Comparison of ENCODE assay signal across 17 cellular contexts in genomic region chr10:30330512-30331168, GRCh38. TPM values are rescaled to one million over a fixed set of nuclear protein-coding genes. Genes with fewer than 3 reads are reported as not detected.
A peak's percentile ranks its signal among the peaks of the same experiment; 100 is the strongest.
DNase-seq lines count a peak whose midpoint lies in the region; ATAC-seq, FAIRE-seq and TF ChIP-seq lines count a peak whose summit lies in the region.
"Had no signal": no experiment of that assay in that cellular context is flagged by ENCODE, and none has a peak within 500 bp of the region (broad histone marks: within the 10 kb centered on the region; RNA-seq: fewer than 3 reads in every experiment).

No MANE protein-coding gene starts in this region.

- TF ChIP-seq POLR2A in HepG2 (IDR thresholded peaks at IDR 0.05; ENCODE audit: insufficient read depth in 1 of 2, low read depth in 2 of 2, low read length in 2 of 2) (no peak), right lobe of liver (IDR thresholded peaks at IDR 0.05) (no peak), K562 (conservative IDR thresholded peaks at IDR 0.05) (no peak)

- H3K4me3 ChIP-seq in HepG2 (replicated peaks in 1 of 3; ENCODE audit: insufficient read depth in 1 of 3, low read depth in 2 of 3, low read length in 3 of 3), result no peak overlapping the region
- H3K4me3 ChIP-seq in right lobe of liver, result no peak overlapping the region
- H3K4me3 ChIP-seq in K562, result no peak overlapping the region
- H3K4me3 ChIP-seq in fibroblast of mammary gland (ENCODE audit: control insufficient read depth, low read depth, low read length), result no peak overlapping the region
- H3K4me3 ChIP-seq in psoas muscle, result no peak overlapping the region
- H3K4me3 ChIP-seq: BLaER1 treated with 17β-estradiol and CSF1 and Interleukin-3, amounts not matched to agents 10 nM and 100 nM had no signal

- TF ChIP-seq RAD21 in HepG2 (CRISPR knock-in tag; IDR thresholded peaks at IDR 0.05) (no peak), K562 (CRISPR knock-in tag; conservative IDR thresholded peaks at IDR 0.05 in 1 of 2, IDR thresholded peaks at IDR 0.05 in 1 of 2) (no peak)

- H4K20me1 ChIP-seq in HepG2 (ENCODE audit: insufficient read depth, low read length), result no peaks in the 10 kb centered on the region
- H4K20me1 ChIP-seq in K562 (replicated peaks; ENCODE audit: control insufficient read depth, insufficient read depth, low read length), result no peaks in the 10 kb centered on the region

- H3K79me2 ChIP-seq in HepG2 (ENCODE audit: insufficient read depth, low read length) (no peaks in the 10 kb centered on the region), K562 (ENCODE audit: control insufficient read depth, insufficient read depth, low read length) (peaks cover 37% of the 10 kb centered on the region)

- no peak overlapping the region for H2AFZ ChIP-seq in HepG2 (ENCODE audit: low read length)
- no peak overlapping the region for H2AFZ ChIP-seq in K562 (ENCODE audit: low read depth, low read length)

- H3K4me1 ChIP-seq in HepG2 (ENCODE audit: insufficient read depth, low read length) (no peaks in the 10 kb centered on the region), right lobe of liver (no peaks in the 10 kb centered on the region), K562 (replicated peaks in 1 of 2; ENCODE audit: control insufficient read depth in 2 of 2, insufficient read depth in 2 of 2, low read length in 2 of 2) (no peaks in the 10 kb centered on the region), psoas muscle (peaks cover 9% of the 10 kb centered on the region)

- H3K9me1 ChIP-seq in K562 (ENCODE audit: control insufficient read depth, insufficient read depth, low read length), result no peaks in the 10 kb centered on the region

- no TSS peak for BruUV-seq in HepG2 (replicated peaks; lab: Mats Ljungman, UMichigan)
- BruUV-seq in K562 (replicated peaks; lab: Mats Ljungman, UMichigan), result no TSS peak

- ATAC-seq in HepG2 (no peak), right lobe of liver (no peak), K562 (no peak), psoas muscle (peak; percentile 43 to 68 (median 60))

- DNase-seq in HepG2 (ENCODE audit: low spot score), result no peak
- DNase-seq in right lobe of liver, result no peak
- no peak for DNase-seq in K562 (ENCODE audit: extremely low read depth in 1 of 4, low spot score in 3 of 4)
- peak; percentile 19 for DNase-seq in fibroblast of mammary gland (ENCODE audit: low read depth)
- DNase-seq in psoas muscle, result no peak
- DNase-seq in MV-4-11 (lab: John Stamatoyannopoulos, UW), result no peak
- DNase-seq in cerebellar nuclear complex (lab: John Stamatoyannopoulos, UW), result no peak
- DNase-seq in NCI-H187 (lab: John Stamatoyannopoulos, UW), result no peak
- DNase-seq: ACHN; Calu3; CD4-positive, CD25-positive, alpha-beta regulatory T cell; DMS 273 treated with DMSO at 0.1 percent for 48 hours; GOT3; H9; HFFc6 had no signal

- H3K27ac ChIP-seq in HepG2 (ENCODE audit: extremely low read length, insufficient read depth, low read length) (no peak overlapping the region), right lobe of liver (no peak overlapping the region), K562 (ENCODE audit: extremely low read depth, low read depth, low read length) (no peak overlapping the region), psoas muscle (peak overlapping the region; percentile 13)
- H3K27ac ChIP-seq: BLaER1 treated with 17β-estradiol and CSF1 and Interleukin-3, amounts not matched to agents 10 nM and 100 nM; HL-60 had no signal

- WGBS in HepG2 (ENCODE audit: low lambda C conversion rate), result 96% methylated on average over 4 of the region's 4 CpGs
- WGBS in right lobe of liver (ENCODE audit: insufficient coverage, low coverage, low lambda C conversion rate, missing lambda C conversion rate), result 97% methylated on average over 3 of the region's 4 CpGs
- WGBS in K562 (ENCODE audit: insufficient coverage, low coverage, missing lambda C conversion rate), result 98% methylated on average over 4 of the region's 4 CpGs
- WGBS in psoas muscle, 3 donors, result 58 to 82% (median 59%) methylated on average over 4 of the region's 4 CpGs

- intact Hi-C loops in HepG2 (cut with micrococcal nuclease; ENCODE audit: unreplicated experiment), result no loop called here
- intact Hi-C loops in right lobe of liver (cut with DNase I), result no loop called here
- intact Hi-C loops in K562 (cut with micrococcal nuclease), result no loop called here
- intact Hi-C loops in psoas muscle (cut with DNase I), result no loop called here

- no peaks in the 10 kb centered on the region for H3K9me3 ChIP-seq in HepG2 (ENCODE audit: low read length)
- no peaks in the 10 kb centered on the region for H3K9me3 ChIP-seq in right lobe of liver
- no peaks in the 10 kb centered on the region for H3K9me3 ChIP-seq in K562 (replicated peaks; ENCODE audit: control insufficient read depth, insufficient read depth, low read depth, low read length)
- H3K9me3 ChIP-seq in psoas muscle, result no peaks in the 10 kb centered on the region
- H3K9me3 ChIP-seq: BLaER1 treated with 17β-estradiol and CSF1 and Interleukin-3, amounts not matched to agents 10 nM and 100 nM had no signal

- CTCF ChIA-PET in HepG2 (lab: Yijun Ruan, JAX; ENCODE audit: low intra/inter-chr PET ratio, low total read pairs) (no interaction called here), K562 (lab: Yijun Ruan, JAX; ENCODE audit: low intra/inter-chr PET ratio) (no interaction called here)

- H3K36me3 ChIP-seq in HepG2 (replicated peaks in 1 of 2; ENCODE audit: control insufficient read depth in 1 of 2, insufficient read depth in 2 of 2, low read length in 2 of 2), result peaks cover 7 to 57% of the 10 kb centered on the region in 2 experiments
- H3K36me3 ChIP-seq in right lobe of liver, result peaks cover 0 to 22% (median 5%) of the 10 kb centered on the region in 4 donors
- H3K36me3 ChIP-seq in K562 (ENCODE audit: control insufficient read depth, insufficient read depth, low read length), result peaks cover 82% of the 10 kb centered on the region
- peaks cover 2 to 67% of the 10 kb centered on the region in 2 donors for H3K36me3 ChIP-seq in psoas muscle (ENCODE audit: insufficient read depth in 1 of 2, low read depth in 1 of 2)

- TF ChIP-seq CTCF in HepG2 (CRISPR knock-in tag; IDR thresholded peaks at IDR 0.05), result no peak
- no peak for TF ChIP-seq CTCF in right lobe of liver (IDR thresholded peaks at IDR 0.05)
- no peak for TF ChIP-seq CTCF in K562 (IDR thresholded peaks at IDR 0.05 in 2 of 3, conservative IDR thresholded peaks at IDR 0.05 in 1 of 3; ENCODE audit: insufficient read depth in 2 of 3, low read depth in 1 of 3, low read length in 3 of 3)
- TF ChIP-seq CTCF in fibroblast of mammary gland (conservative IDR thresholded peaks at IDR 0.05; ENCODE audit: control insufficient read depth, insufficient read depth, low read depth, low read length), result no peak
- TF ChIP-seq CTCF in psoas muscle (IDR thresholded peaks at IDR 0.05), result no peak

- no peak overlapping the region for H3K4me2 ChIP-seq in HepG2 (ENCODE audit: low read depth, low read length)
- H3K4me2 ChIP-seq in K562 (ENCODE audit: insufficient read depth, low read length), result no peak overlapping the region
- H3K4me2 ChIP-seq: BLaER1 treated with 17β-estradiol and CSF1 and Interleukin-3, amounts not matched to agents 10 nM and 100 nM had no signal

- in situ Hi-C loops in HepG2 (cut with HindIII; ENCODE audit: extremely low pct_ligation_motif_present, low pct_unique_long_range_greater_than_20kb), result no loop called here
- in situ Hi-C loops in K562 (cut with MboI), result no loop called here

- H3K9ac ChIP-seq in HepG2 (ENCODE audit: insufficient read depth, low read depth, low read length), result no peak overlapping the region
- H3K9ac ChIP-seq in K562 (ENCODE audit: insufficient read depth in 1 of 2, low read depth in 2 of 2, low read length in 2 of 2), result no peak overlapping the region
- H3K9ac ChIP-seq: BLaER1 treated with 17β-estradiol and CSF1 and Interleukin-3, amounts not matched to agents 10 nM and 100 nM had no signal

- FAIRE-seq in HepG2 (lab: Jason Lieb, UNC), result no peak
- peak; percentile 65 for FAIRE-seq in K562 (lab: Jason Lieb, UNC)

- no peaks in the 10 kb centered on the region for H3K27me3 ChIP-seq in HepG2 (ENCODE audit: control insufficient read depth in 1 of 2, insufficient read depth in 2 of 2, low read length in 2 of 2)
- no peaks in the 10 kb centered on the region for H3K27me3 ChIP-seq in right lobe of liver
- H3K27me3 ChIP-seq in K562 (ENCODE audit: control insufficient read depth in 2 of 2, insufficient read depth in 2 of 2, low read length in 2 of 2), result no peaks in the 10 kb centered on the region
- H3K27me3 ChIP-seq in psoas muscle (ENCODE audit: insufficient read depth in 3 of 3, low read length in 2 of 3), result no peaks in the 10 kb centered on the region
- H3K27me3 ChIP-seq: BLaER1 treated with 17β-estradiol and CSF1 and Interleukin-3, amounts not matched to agents 10 nM and 100 nM had no signal

- POLR2A ChIA-PET in HepG2 (lab: Yijun Ruan, JAX), result no interaction called here
- POLR2A ChIA-PET in K562 (lab: Yijun Ruan, JAX), result interaction anchor here (1.0 kb wide), 1 partner anchor 10 kb away, joined by 4 read pairs; no protein-coding TSS in a partner anchor

- TF ChIP-seq EP300 in HepG2 (IDR thresholded peaks at IDR 0.05; ENCODE audit: low read depth in 2 of 2, low read length in 2 of 2) (no peak), HepG2 (CRISPR knock-in tag; IDR thresholded peaks at IDR 0.05; ENCODE audit: borderline replicate concordance) (no peak), K562 (IDR thresholded peaks at IDR 0.05; ENCODE audit: low read length) (no peak)

RNA-seq across cellular contexts. Expression of gene MTPAP, which starts 18.4 kb away (rescaled TPM):
- total RNA-seq in HepG2 (2016; rRNA removed; fragmentation: Illumina TruSeq; extraction: Trizol) (31.0 and 42.4 TPM in 2 replicates), right lobe of liver (10 to 100 TPM in 4 of 6 experiments, 1 to 10 TPM in 2; 7.6 to 13.9 (median 11.9) TPM), K562 (2014; rRNA removed) (11.8 and 12.0 TPM in 2 replicates), K562 (2014; rRNA removed; fragmentation: Illumina TruSeq; extraction: Trizol) (31.6 and 36.4 TPM in 2 replicates), K562 (2015; rRNA removed; fragmentation: Illumina TruSeq; extraction: Trizol) (20.6 and 22.6 TPM in 2 replicates), K562 (2021) (36.9 and 37.8 TPM in 2 replicates), psoas muscle (10 to 100 TPM; 22.3 to 41.7 (median 28.2) TPM)
- 19.8 and 20.0 TPM in 2 replicates for total RNA-seq in HepG2 (2016; cell fraction: cytosol; rRNA removed; fragmentation: Illumina TruSeq; extraction: Trizol; ENCODE audit: low read depth)
- total RNA-seq in HepG2 (2016; cell fraction: insoluble cytoplasmic fraction; rRNA removed; fragmentation: Illumina TruSeq; extraction: Trizol), result 33.3 and 39.6 TPM in 2 replicates
- total RNA-seq in HepG2 (2016; cell fraction: membrane; rRNA removed; fragmentation: Illumina TruSeq; extraction: Trizol), result 40.8 and 45.4 TPM in 2 replicates
- total RNA-seq in HepG2 (2016; cell fraction: nucleus; rRNA removed; fragmentation: Illumina TruSeq; extraction: Trizol), result 24.1 and 24.9 TPM in 2 replicates
- polyA plus RNA-seq in HepG2 (2011; rRNA removed) (9.4 and 10.0 TPM in 2 replicates), K562 (2011; rRNA removed) (20.0 and 21.8 TPM in 2 replicates), K562 (2014; fragmentation: Illumina TruSeq; extraction: Trizol) (26.9 and 28.9 TPM in 2 replicates), K562 (2014; fragmentation: Nextera tagmentation; extraction: Ambion mirVana) (10 to 100 TPM; 48.0 to 67.6 TPM), K562 (2014; rRNA removed) (15.1 and 16.2 TPM in 2 replicates), psoas muscle (10 to 100 TPM in 1 of 3 donors, 1 to 10 TPM in 2; 7.9 to 14.7 (median 9.8) TPM)
- 3.6 and 5.5 TPM in 2 replicates for polyA plus RNA-seq in HepG2 (2011; cell fraction: cytosol; rRNA removed)
- polyA plus RNA-seq in HepG2 (2011; cell fraction: nucleus; rRNA removed), result 4.6 and 6.1 TPM in 2 replicates
- 13.2 and 15.9 TPM in 2 replicates for polyA plus RNA-seq in HepG2 (2012)
- 7.6 and 8.0 TPM in 2 replicates for polyA plus RNA-seq in HepG2 (2016; cell fraction: cytosol; fragmentation: Illumina TruSeq; extraction: Trizol; ENCODE audit: low read depth)
- 20.6 and 21.5 TPM in 2 replicates for polyA plus RNA-seq in HepG2 (2016; cell fraction: insoluble cytoplasmic fraction; fragmentation: Illumina TruSeq; extraction: Trizol; ENCODE audit: low read depth)
- 11.0 TPM in 2 replicates for polyA plus RNA-seq in HepG2 (2016; cell fraction: membrane; fragmentation: Illumina TruSeq; extraction: Trizol; ENCODE audit: low read depth)
- 26.2 and 26.7 TPM in 2 replicates for polyA plus RNA-seq in HepG2 (2016; cell fraction: nucleus; fragmentation: Illumina TruSeq; extraction: Trizol; ENCODE audit: insufficient read depth, low read depth)
- 1.9 and 8.7 TPM in 2 replicates for polyA minus RNA-seq in HepG2 (2011; rRNA and poly(A)+ RNA removed; ENCODE audit: low replicate concordance)
- polyA minus RNA-seq in HepG2 (2011; cell fraction: cytosol; rRNA and poly(A)+ RNA removed), result 8.4 and 9.1 TPM in 2 replicates
- 9.8 and 14.2 TPM in 2 replicates for polyA minus RNA-seq in HepG2 (2011; cell fraction: nucleus; rRNA and poly(A)+ RNA removed)
- total RNA-seq in K562 (2011; cell fraction: chromatin; rRNA removed; ENCODE audit: low replicate concordance), result 36.5 and 101 TPM in 2 replicates
- total RNA-seq in K562 (2011; cell fraction: nucleolus; rRNA removed), result 15.0 and 17.2 TPM in 2 replicates
- 32.3 and 33.9 TPM in 2 replicates for total RNA-seq in K562 (2011; cell fraction: nucleoplasm; rRNA removed)
- polyA plus RNA-seq in K562 (2011; cell fraction: cytosol; rRNA removed), result 4.1 and 7.3 TPM in 2 replicates
- 10.9 and 17.6 TPM in 2 replicates for polyA plus RNA-seq in K562 (2011; cell fraction: nucleus; rRNA removed)
- polyA plus RNA-seq in K562 (2012), result 12.8 and 16.3 TPM in 2 replicates
- polyA minus RNA-seq in K562 (2011; rRNA and poly(A)+ RNA removed), result 19.8 and 28.5 TPM in 2 replicates
- 6.2 and 11.0 TPM in 2 replicates for polyA minus RNA-seq in K562 (2011; cell fraction: cytosol; rRNA and poly(A)+ RNA removed)
- polyA minus RNA-seq in K562 (2011; cell fraction: nucleus; rRNA and poly(A)+ RNA removed), result 5.7 and 19.2 TPM in 2 replicates

Comparison
In these comparisons a context has a peak if more than half of its experiments do, and no peak if none do; other contexts are left out.
1. ATAC-seq: peak in psoas muscle (4 of 4); none in HepG2 (single experiment), right lobe of liver (0 of 4) and K562 (single experiment).
2. Of the 241 proteins assayed by ChIP-seq in both HepG2 and K562: peak only in HepG2: none; only in K562: none; in both: ZNF12; in neither: 240.